8 cellular contexts compared by ENCODE assay signal in genomic region chr9:107488400-107489143, GRCh38. TPM values are rescaled to one million over a fixed set of nuclear protein-coding genes. Genes with fewer than 3 reads are reported as not detected.
A peak's percentile ranks its signal among the peaks of the same experiment; 100 is the strongest.
DNase-seq lines count a peak whose midpoint lies in the region; TF ChIP-seq lines count a peak whose summit lies in the region.

No MANE protein-coding gene starts in this region.

- peaks cover 18% of the 10 kb centered on the region for H3K27me3 ChIP-seq in kidney epithelial cell (ENCODE audit: control insufficient read depth, insufficient read depth, low read length)

- no peaks in the 10 kb centered on the region for H3K36me3 ChIP-seq in kidney epithelial cell (ENCODE audit: control insufficient read depth, insufficient read depth, low read length)

- peak; percentile 78 for DNase-seq in DMS53 (lab: John Stamatoyannopoulos, UW)
- DNase-seq in DMS53 treated with DMSO at 0.1 percent for 48 hours (lab: John Stamatoyannopoulos, UW; ENCODE audit: unreplicated experiment): no peak
- peak; percentile 7 for DNase-seq in NCI-H524 treated with DMSO at 0.1 percent for 48 hours (lab: John Stamatoyannopoulos, UW)
- peak; percentile 30 for DNase-seq in central memory CD4-positive, alpha-beta T cell
- no peak for DNase-seq in kidney epithelial cell (ENCODE audit: low read depth)
- DNase-seq in stimulated activated CD8-positive, alpha-beta memory T cell treated with anti-CD3 and anti-CD28 coated beads, Interleukin-4, amount 100 ng/mL, for 48 hours: peak; percentile 36
- DNase-seq in occipital lobe (lab: John Stamatoyannopoulos, UW): no peak
- DNase-seq in NCI-H1436 treated with DMSO at 0.1 percent for 48 hours (lab: John Stamatoyannopoulos, UW): no peak

- H3K4me3 ChIP-seq in kidney epithelial cell (ENCODE audit: low read depth, low read length): peak overlapping the region; percentile 77

- no peak for TF ChIP-seq CTCF in kidney epithelial cell (IDR thresholded peaks at IDR 0.05; ENCODE audit: insufficient read depth, low read length, poor library complexity, severe bottlenecking)

RNA-seq across cellular contexts. Expression of gene KLF4, which starts 1.0 kb away (rescaled TPM):
- total RNA-seq in kidney epithelial cell (38.7 and 43.8 TPM in 2 replicates), occipital lobe (1.9 TPM)

Comparison
In these comparisons a context has a peak if more than half of its experiments do, and no peak if none do; other contexts are left out.
1. DNase-seq: peak in DMS53 (single experiment), NCI-H524 treated with DMSO at 0.1 percent for 48 hours (single experiment), central memory CD4-positive, alpha-beta T cell (single experiment) and stimulated activated CD8-positive, alpha-beta memory T cell treated with anti-CD3 and anti-CD28 coated beads, Interleukin-4, amount 100 ng/mL, for 48 hours (single experiment); none in DMS53 treated with DMSO at 0.1 percent for 48 hours (single experiment), kidney epithelial cell (single experiment), occipital lobe (single experiment) and NCI-H1436 treated with DMSO at 0.1 percent for 48 hours (single experiment).
2. RNA of gene KLF4, which starts 1.0 kb away (total RNA-seq): 38.7 to 43.8 TPM in kidney epithelial cell; 1.9 TPM in occipital lobe (single experiment); every median in the first group is over 10 times any median in the second.